In genomic region chr17:31394544-31394943, GRCh38 we compare ENCODE assay signal across 8 cellular contexts. TPM values are rescaled to one million over a fixed set of nuclear protein-coding genes. Genes with fewer than 3 reads are reported as not detected.
DNase-seq lines count a peak whose midpoint lies in the region; ATAC-seq and TF ChIP-seq lines count a peak whose summit lies in the region.

No MANE protein-coding gene starts in this region.

- intact Hi-C loops in gastrocnemius medialis (cut with DNase I; ENCODE audit: low total_unique reads), result no loop called here

- in situ Hi-C loops in gastrocnemius medialis (cut with MboI; ENCODE audit: low sequenced_read_pairs in 4 of 4), result no loop called here

- no peak overlapping the region for H3K4me3 Mint-ChIP-seq in HFFc6
- no peak overlapping the region for H3K4me3 Mint-ChIP-seq in effector memory CD8-positive, alpha-beta T cell
- no peak overlapping the region for H3K4me3 Mint-ChIP-seq in activated T-helper 17 cell treated with anti-CD3 and anti-CD28 coated beads, Interleukin-2, amount 50 U/mL, for 72 hours

- no peaks in the 10 kb centered on the region for H3K9me3 Mint-ChIP-seq in HFFc6
- no peaks in the 10 kb centered on the region for H3K9me3 Mint-ChIP-seq in effector memory CD8-positive, alpha-beta T cell
- no peaks in the 10 kb centered on the region for H3K9me3 Mint-ChIP-seq in activated T-helper 17 cell treated with anti-CD3 and anti-CD28 coated beads, Interleukin-2, amount 50 U/mL, for 72 hours

- H3K27me3 Mint-ChIP-seq in HFFc6 (ENCODE audit: insufficient read depth), result peaks cover 38% of the 10 kb centered on the region
- H3K27me3 Mint-ChIP-seq in effector memory CD8-positive, alpha-beta T cell, result peaks cover 58 to 84% of the 10 kb centered on the region in 2 donors
- H3K27me3 Mint-ChIP-seq in activated T-helper 17 cell treated with anti-CD3 and anti-CD28 coated beads, Interleukin-2, amount 50 U/mL, for 72 hours, result peaks cover 31% of the 10 kb centered on the region

- H3K27ac Mint-ChIP-seq in HFFc6, result no peak overlapping the region
- no peak overlapping the region for H3K27ac Mint-ChIP-seq in effector memory CD8-positive, alpha-beta T cell
- no peak overlapping the region for H3K27ac Mint-ChIP-seq in activated T-helper 17 cell treated with anti-CD3 and anti-CD28 coated beads, Interleukin-2, amount 50 U/mL, for 72 hours

- H3K27ac ChIP-seq in gastrocnemius medialis, result no peak overlapping the region

- ATAC-seq in effector memory CD8-positive, alpha-beta T cell (replicated peaks), result peak; percentile 42
- ATAC-seq in activated T-helper 17 cell treated with anti-CD3 and anti-CD28 coated beads, Interleukin-2, amount 50 U/mL, for 72 hours (replicated peaks), result no peak
- no peak for ATAC-seq in gastrocnemius medialis

- no peak for TF ChIP-seq CTCF in HFFc6 (IDR thresholded peaks at IDR 0.05)
- TF ChIP-seq CTCF in BE2C (IDR thresholded peaks at IDR 0.05; ENCODE audit: low read depth, low read length), result no peak
- TF ChIP-seq CTCF in gastrocnemius medialis (IDR thresholded peaks at IDR 0.05 in 4 of 5, conservative IDR thresholded peaks at IDR 0.05 in 1 of 5), result no peak

- H3K36me3 ChIP-seq in BE2C (no peaks in the 10 kb centered on the region), gastrocnemius medialis (no peaks in the 10 kb centered on the region)

- H3K36me3 Mint-ChIP-seq in HFFc6 (ENCODE audit: low read depth), result no peaks in the 10 kb centered on the region
- no peaks in the 10 kb centered on the region for H3K36me3 Mint-ChIP-seq in effector memory CD8-positive, alpha-beta T cell (ENCODE audit: insufficient read depth)
- no peaks in the 10 kb centered on the region for H3K36me3 Mint-ChIP-seq in activated T-helper 17 cell treated with anti-CD3 and anti-CD28 coated beads, Interleukin-2, amount 50 U/mL, for 72 hours (ENCODE audit: low read depth)

- no peaks in the 10 kb centered on the region for H3K27me3 ChIP-seq in BE2C
- peaks cover 41 to 45% (median 44%) of the 10 kb centered on the region in 3 donors for H3K27me3 ChIP-seq in gastrocnemius medialis

- DNase-seq in HFFc6 (peak; percentile 66), T1000 (lab: John Stamatoyannopoulos, UW) (peak; percentile 22), mucosa of gallbladder (ENCODE audit: low spot score) (peak; percentile 70), BE2C (no peak), DMS114 treated with DMSO at 0.1 percent for 48 hours (lab: John Stamatoyannopoulos, UW; ENCODE audit: unreplicated experiment) (no peak), gastrocnemius medialis (no peak)
- DNase-seq in effector memory CD8-positive, alpha-beta T cell, result peak in 1 of 3 experiments; percentile 24

- H3K4me3 ChIP-seq in BE2C (ENCODE audit: low read depth, low read length) (no peak overlapping the region), gastrocnemius medialis (no peak overlapping the region)

- H3K9me3 ChIP-seq in BE2C, result no peaks in the 10 kb centered on the region
- no peaks in the 10 kb centered on the region for H3K9me3 ChIP-seq in gastrocnemius medialis

- H3K4me1 ChIP-seq in BE2C (no peaks in the 10 kb centered on the region), gastrocnemius medialis (peaks cover 0 to 5% of the 10 kb centered on the region in 2 donors)

- no peak for TF ChIP-seq POLR2A in gastrocnemius medialis (IDR thresholded peaks at IDR 0.05)

- no peaks in the 10 kb centered on the region for H3K4me1 Mint-ChIP-seq in HFFc6 (ENCODE audit: low read depth)
- peaks cover 2 to 23% of the 10 kb centered on the region in 2 donors for H3K4me1 Mint-ChIP-seq in effector memory CD8-positive, alpha-beta T cell (ENCODE audit: low read depth in 2 of 2)
- H3K4me1 Mint-ChIP-seq in activated T-helper 17 cell treated with anti-CD3 and anti-CD28 coated beads, Interleukin-2, amount 50 U/mL, for 72 hours, result peaks cover 5% of the 10 kb centered on the region

RNA-seq across cellular contexts. Expression of gene RAB11FIP4, which starts 3.1 kb away (rescaled TPM):
- total RNA-seq in HFFc6 (2021; fragmentation: NEBNext Ultra II Directional; extraction: Animal tissue kit (Norgen Biotek cat#: 25700)), result under 1 TPM; 0.02 to 0.38 (median 0.09) TPM
- total RNA-seq in mucosa of gallbladder, result 37.6 TPM
- 18.2 TPM for polyA plus RNA-seq in BE2C (2012; ENCODE audit: insufficient read depth, insufficient read length, low read depth)
- total RNA-seq in activated T-helper 17 cell treated with anti-CD3 and anti-CD28 coated beads, Interleukin-2, amount 50 U/mL, for 72 hours, result 10 to 100 TPM; 19.7 to 21.7 TPM
- under 1 TPM in 3 of 4 donors, not detected in 1; 0.09 to 0.22 (median 0.16) TPM for total RNA-seq in gastrocnemius medialis

Comparison
In these comparisons a context has a peak if more than half of its experiments do, and no peak if none do; other contexts are left out.
1. DNase-seq: peak in HFFc6 (single experiment), T1000 (single experiment) and mucosa of gallbladder (single experiment); none in BE2C (single experiment), DMS114 treated with DMSO at 0.1 percent for 48 hours (single experiment) and gastrocnemius medialis (0 of 2).
2. RNA of gene RAB11FIP4, which starts 3.1 kb away (total RNA-seq): 37.6 TPM in mucosa of gallbladder (single experiment) and 19.7 to 21.7 TPM in activated T-helper 17 cell treated with anti-CD3 and anti-CD28 coated beads, Interleukin-2, amount 50 U/mL, for 72 hours; 0.09 to 0.22 TPM in gastrocnemius medialis and 0.02 to 0.38 TPM in HFFc6; every median in the first group is over 10 times any median in the second.